Comparison of ENCODE assay signal across 1 cellular context in genomic region chr7:668139-668871, GRCh38.
TF ChIP-seq lines count a peak whose summit lies in the region.

No MANE protein-coding gene starts in this region.

TF ChIP-seq in IMR-90, 13 proteins besides CTCF, POLR2A, EP300 and RAD21 (continued from another document):
- no peak for TF ChIP-seq CHD1 (IDR thresholded peaks at IDR 0.05; ENCODE audit: low read depth, low read length)
